ENCODE assay signal across 18 cellular contexts in genomic region chrX:150769408-150769807, GRCh38.
A peak's percentile ranks its signal among the peaks of the same experiment; 100 is the strongest.
DNase-seq lines count a peak whose midpoint lies in the region; ATAC-seq, FAIRE-seq and TF ChIP-seq lines count a peak whose summit lies in the region.
"Had no signal": no experiment of that assay in that cellular context is flagged by ENCODE, and none has a peak within 500 bp of the region (broad histone marks: within the 10 kb centered on the region; RNA-seq: fewer than 3 reads in every experiment).

No MANE protein-coding gene starts in this region.

- no peaks in the 10 kb centered on the region for H4K20me1 ChIP-seq in osteoblast (ENCODE audit: insufficient read depth, low read length)
- H4K20me1 ChIP-seq: BLaER1 had no signal

- intact Hi-C loops in kidney (cut with DNase I), result no loop called here

- no peak overlapping the region for H3K4me3 ChIP-seq in kidney (ENCODE audit: low read length in 2 of 2)
- no peak overlapping the region for H3K4me3 ChIP-seq in osteoblast (ENCODE audit: insufficient read depth, low read length)
- H3K4me3 ChIP-seq: BLaER1 had no signal

- no peaks in the 10 kb centered on the region for H3K79me2 ChIP-seq in osteoblast (ENCODE audit: insufficient read depth, low read length)

- FAIRE-seq in kidney (lab: Jason Lieb, UNC), result no peak
- FAIRE-seq: H1 had no signal

- H3K36me3 ChIP-seq in kidney (ENCODE audit: control insufficient read depth in 1 of 2, insufficient read depth in 2 of 2, low read length in 2 of 2) (no peaks in the 10 kb centered on the region), osteoblast (ENCODE audit: insufficient read depth, low read length) (no peaks in the 10 kb centered on the region)

- no peaks in the 10 kb centered on the region for H3K9me3 Mint-ChIP-seq in activated T-cell treated with anti-CD3 and anti-CD28 coated beads, Interleukin-2, amount 50 U/mL, for 24 hours
- H3K9me3 Mint-ChIP-seq: CD8-positive, alpha-beta T cell had no signal

- H3K4me1 Mint-ChIP-seq in activated T-cell treated with anti-CD3 and anti-CD28 coated beads, Interleukin-2, amount 50 U/mL, for 24 hours (ENCODE audit: low read depth), result peaks cover 13% of the 10 kb centered on the region

- H3K4me1 ChIP-seq in kidney (ENCODE audit: control insufficient read depth in 1 of 2, insufficient read depth in 1 of 2, low read depth in 1 of 2, low read length in 2 of 2) (no peaks in the 10 kb centered on the region), osteoblast (ENCODE audit: insufficient read depth, low read length) (peaks cover 10% of the 10 kb centered on the region)

- no peaks in the 10 kb centered on the region for H3K9me3 ChIP-seq in kidney (ENCODE audit: control insufficient read depth in 1 of 2, low read length in 2 of 2)
- no peaks in the 10 kb centered on the region for H3K9me3 ChIP-seq in osteoblast (ENCODE audit: low read depth, low read length)
- H3K9me3 ChIP-seq: BLaER1 had no signal

- no peak overlapping the region for H3K27ac Mint-ChIP-seq in activated T-cell treated with anti-CD3 and anti-CD28 coated beads, Interleukin-2, amount 50 U/mL, for 24 hours
- H3K27ac Mint-ChIP-seq: CD8-positive, alpha-beta T cell; H9 had no signal

- no peak overlapping the region for H3K4me3 Mint-ChIP-seq in activated T-cell treated with anti-CD3 and anti-CD28 coated beads, Interleukin-2, amount 50 U/mL, for 24 hours
- H3K4me3 Mint-ChIP-seq: CD14-positive monocyte; CD8-positive, alpha-beta T cell; H9 had no signal

- H3K27me3 ChIP-seq in osteoblast (ENCODE audit: insufficient read depth, low read length), result no peaks in the 10 kb centered on the region

- H3K4me2 ChIP-seq in osteoblast (ENCODE audit: insufficient read depth, low read length), result no peak overlapping the region
- H3K4me2 ChIP-seq: BLaER1 had no signal

- no peak for ATAC-seq in HG03354 (IDR thresholded peaks at IDR 0.05; ENCODE audit: poor library complexity, severe bottlenecking, unreplicated experiment)
- ATAC-seq: CD8-positive, alpha-beta T cell had no signal

- TF ChIP-seq CTCF in kidney (IDR thresholded peaks at IDR 0.05; ENCODE audit: borderline replicate concordance, extremely low read depth, insufficient read depth) (no peak), osteoblast (IDR thresholded peaks at IDR 0.05; ENCODE audit: extremely low read depth, low read depth, low read length) (no peak)

- H3K9ac ChIP-seq in kidney (ENCODE audit: low read length in 2 of 2), result no peak overlapping the region
- H3K9ac ChIP-seq: BLaER1 had no signal

- peaks cover 12% of the 10 kb centered on the region for H3K36me3 Mint-ChIP-seq in activated T-cell treated with anti-CD3 and anti-CD28 coated beads, Interleukin-2, amount 50 U/mL, for 24 hours (ENCODE audit: low read depth)

- H3K27me3 Mint-ChIP-seq in activated T-cell treated with anti-CD3 and anti-CD28 coated beads, Interleukin-2, amount 50 U/mL, for 24 hours, result peaks cover 8% of the 10 kb centered on the region

- H3K27ac ChIP-seq in angular gyrus (ENCODE audit: low read depth, low read length) (peak overlapping the region; percentile 92), cingulate gyrus (ENCODE audit: low read depth, low read length) (peak overlapping the region; percentile 67), kidney (ENCODE audit: low read depth in 2 of 2, low read length in 2 of 2) (no peak overlapping the region), osteoblast (ENCODE audit: low read depth, low read length) (no peak overlapping the region)
- H3K27ac ChIP-seq: BLaER1, HL-60 had no signal

- no peak overlapping the region for H2AFZ ChIP-seq in osteoblast (ENCODE audit: low read length)

- DNase-seq in kidney (peak; percentile 71), osteoblast (ENCODE audit: insufficient read length, low spot score, missing footprints) (peak; percentile 80), NCI-H2196 treated with DMSO at 0.1 percent for 48 hours (lab: John Stamatoyannopoulos, UW; ENCODE audit: unreplicated experiment) (no peak), GM19238 (ENCODE audit: insufficient read length, low spot score) (no peak)
- no peak for DNase-seq in activated T-cell treated with anti-CD3 and anti-CD28 coated beads, Interleukin-2, amount 50 U/mL, for 24 hours
- DNase-seq: 8988T; Calu3; CD8-positive, alpha-beta T cell; DMS79 treated with DMSO at 0.1 percent for 48 hours; GF-D8; H9 had no signal

Comparison
In these comparisons a context has a peak if more than half of its experiments do, and no peak if none do; other contexts are left out.
1. H3K27ac ChIP-seq: peak in angular gyrus (single experiment) and cingulate gyrus (single experiment); none in kidney (0 of 2) and osteoblast (single experiment).
2. DNase-seq: peak in kidney (single experiment) and osteoblast (single experiment); none in activated T-cell treated with anti-CD3 and anti-CD28 coated beads, Interleukin-2, amount 50 U/mL, for 24 hours (single experiment), NCI-H2196 treated with DMSO at 0.1 percent for 48 hours (single experiment) and GM19238 (single experiment).